1 cellular context compared by ENCODE assay signal in the genomic region with DNA sequence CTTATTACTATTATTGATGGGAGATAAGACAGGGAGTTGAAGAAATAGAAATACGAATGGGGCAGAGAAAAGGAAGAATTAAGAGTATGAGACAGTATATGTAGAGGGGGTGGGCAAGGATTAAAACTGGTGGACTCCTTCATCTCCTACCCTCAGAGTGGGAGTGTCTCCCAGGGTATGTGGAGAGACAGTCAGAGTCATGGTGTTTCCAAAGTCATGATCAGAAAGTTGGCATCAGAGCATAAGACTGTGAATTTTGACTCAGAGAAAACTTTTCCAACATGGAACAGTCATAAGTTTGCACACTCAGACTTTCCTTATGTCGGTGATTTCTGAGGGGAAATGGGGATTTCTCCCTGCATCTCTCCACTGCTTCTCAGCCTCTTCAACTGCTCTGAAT.
TF ChIP-seq lines count a peak whose summit lies in the region.

No MANE protein-coding gene starts in this region.

TF ChIP-seq in GM12878, 131 proteins besides CTCF, POLR2A, EP300 and RAD21:
- TF ChIP-seq SUPT20H (IDR thresholded peaks at IDR 0.05; ENCODE audit: borderline replicate concordance, control insufficient read depth, low read depth, low read length): no peak
- no peak for TF ChIP-seq HDAC2 (IDR thresholded peaks at IDR 0.05)
- TF ChIP-seq IKZF2 (IDR thresholded peaks at IDR 0.05): peak in 1 of 2 experiments; percentile 29; a peak in 2 of 4 replicates
- no peak for TF ChIP-seq ZNF207 (IDR thresholded peaks at IDR 0.05; ENCODE audit: borderline replicate concordance)
- 0 out of 2 replicates have a peak, but pooled peaks have one; percentile 29 for TF ChIP-seq IKZF1 (conservative IDR thresholded peaks at IDR 0.05)
